ENCODE assay signal across 1 cellular context in the genomic region with DNA sequence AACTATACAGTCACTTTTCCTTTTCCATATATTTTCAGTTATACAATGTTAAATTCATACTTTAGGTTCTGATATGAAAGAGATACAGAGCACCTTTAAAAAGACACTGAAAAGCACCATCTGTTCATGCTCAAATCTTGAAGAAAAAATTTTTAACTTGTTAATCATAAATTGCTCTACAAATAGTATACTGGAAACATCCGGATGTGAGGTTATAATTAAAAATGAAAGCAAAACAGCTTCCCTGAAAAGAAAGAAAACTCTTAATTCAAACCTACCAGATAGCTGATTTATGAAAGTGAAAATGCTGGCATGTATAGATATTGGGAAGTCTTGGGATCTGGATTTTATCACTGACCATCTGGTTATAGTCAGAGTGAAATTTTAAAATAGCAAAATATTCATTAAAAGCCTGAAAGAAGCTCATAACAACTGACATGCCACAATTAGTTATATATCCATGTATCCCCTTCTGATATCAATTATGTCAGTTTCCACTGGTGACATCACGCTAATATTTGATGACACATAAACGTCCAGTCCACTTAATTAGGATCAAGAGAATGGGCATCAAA.
TF ChIP-seq lines count a peak whose summit lies in the region.

No MANE protein-coding gene starts in this region.

TF ChIP-seq in HepG2, 621 proteins besides CTCF, POLR2A, EP300 and RAD21 (continued from another document):
- TF ChIP-seq KIAA2018 (CRISPR knock-in tag; IDR thresholded peaks at IDR 0.05; ENCODE audit: borderline replicate concordance) (no peak), ZNF274 (CRISPR knock-in tag; IDR thresholded peaks at IDR 0.05) (no peak), CREB1 (IDR thresholded peaks at IDR 0.05) (peak; percentile 70), CREB1 (CRISPR knock-in tag; IDR thresholded peaks at IDR 0.05) (no peak)
TF ChIP-seq in HepG2: peak in this region for 1.
